Comparison of ENCODE assay signal across 16 cellular contexts in the genomic region with DNA sequence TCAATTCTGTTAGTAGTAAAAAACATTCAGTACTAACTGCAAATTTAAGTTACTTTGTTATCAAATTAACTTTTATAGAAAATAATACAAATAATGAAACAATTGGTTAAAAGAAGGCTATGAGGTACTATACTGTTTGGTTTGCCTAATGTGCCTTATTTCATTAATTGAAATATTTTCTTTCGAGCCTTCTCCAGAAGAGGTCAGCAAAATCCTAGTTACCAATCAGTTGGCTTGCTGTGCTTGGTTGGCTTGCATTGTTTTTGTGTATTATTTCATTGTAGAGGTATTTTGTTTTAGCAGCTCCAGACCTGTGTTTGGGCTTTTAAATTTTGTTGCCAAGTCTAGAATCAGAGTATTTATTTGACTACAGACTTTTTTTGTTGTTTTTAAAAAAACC.
DNase-seq lines count a peak whose midpoint lies in the region; ATAC-seq and TF ChIP-seq lines count a peak whose summit lies in the region.
"Had no signal": no experiment of that assay in that cellular context is flagged by ENCODE, and none has a peak within 500 bp of the region (broad histone marks: within the 10 kb centered on the region; RNA-seq: fewer than 3 reads in every experiment).

No MANE protein-coding gene starts in this region.

- H3K36me3 Mint-ChIP-seq in Calu3 (ENCODE audit: insufficient read depth, unreplicated experiment): peaks cover 28% of the 10 kb centered on the region
- H3K36me3 Mint-ChIP-seq in activated naive CD4-positive, alpha-beta T cell treated with anti-CD3 and anti-CD28 coated beads for 36 hours (ENCODE audit: low read depth): peaks cover 34% of the 10 kb centered on the region

- no peak overlapping the region for H2AK5ac ChIP-seq in IMR-90 (ENCODE audit: low read depth, low read length)

- ATAC-seq in IMR-90 (ENCODE audit: low read depth) (peak; percentile 70), lower lobe of right lung (no peak), HG02884 (IDR thresholded peaks at IDR 0.05; ENCODE audit: unreplicated experiment) (no peak), HG02981 (IDR thresholded peaks at IDR 0.05; ENCODE audit: unreplicated experiment) (no peak)

- TF ChIP-seq CTCF in IMR-90 (conservative IDR thresholded peaks at IDR 0.05; ENCODE audit: low read depth, low read length) (peak; percentile 37), lower lobe of right lung (IDR thresholded peaks at IDR 0.05) (peak; percentile 28), Calu3 (IDR thresholded peaks at IDR 0.05; ENCODE audit: unreplicated experiment) (no peak)

- H3K27me3 Mint-ChIP-seq in Calu3 (ENCODE audit: unreplicated experiment): no peaks in the 10 kb centered on the region
- H3K27me3 Mint-ChIP-seq in activated naive CD4-positive, alpha-beta T cell treated with anti-CD3 and anti-CD28 coated beads for 36 hours (ENCODE audit: low read depth): no peaks in the 10 kb centered on the region
- H3K27me3 Mint-ChIP-seq: activated naive CD4-positive, alpha-beta T cell treated with anti-CD3 and anti-CD28 coated beads, Interleukin-2, amount 50 U/mL, for 24 hours had no signal

- H2BK5ac ChIP-seq in IMR-90 (ENCODE audit: low read depth, low read length, poor library complexity, severe bottlenecking): no peak overlapping the region

- dilution Hi-C loops in IMR-90 (cut with HindIII; ENCODE audit: low sequenced_read_pairs, unreplicated experiment): no loop called here

- H2BK120ac ChIP-seq in IMR-90 (ENCODE audit: low read depth, low read length): no peak overlapping the region

- POLR2A ChIA-PET in IMR-90 (lab: Charles Lee; ENCODE audit: unreplicated experiment): no interaction called here

- H2BK15ac ChIP-seq in IMR-90 (ENCODE audit: low read depth, low read length): no peak overlapping the region

- H3K14ac ChIP-seq in IMR-90 (replicated peaks; ENCODE audit: low read depth, low read length): no peak overlapping the region

- H3K23ac ChIP-seq in IMR-90 (ENCODE audit: low read depth, low read length): no peak overlapping the region

- peak; percentile 38 for TF ChIP-seq RAD21 in IMR-90 (IDR thresholded peaks at IDR 0.05; ENCODE audit: low read length)

- H3K27ac ChIP-seq in IMR-90 (ENCODE audit: insufficient read depth, low read length): no peak overlapping the region
- no peak overlapping the region for H3K27ac ChIP-seq in lower lobe of right lung

- H3K4me1 ChIP-seq in IMR-90 (ENCODE audit: control insufficient read depth, insufficient read depth, low read length): peaks cover 5% of the 10 kb centered on the region; the same call in 1 of the 2 replicates
- peaks cover 3% of the 10 kb centered on the region for H3K4me1 ChIP-seq in lower lobe of right lung
- H3K4me1 ChIP-seq: HAP-1 had no signal

- H2AFZ ChIP-seq in IMR-90 (replicated peaks; ENCODE audit: low read length, poor library complexity): no peak overlapping the region

- CTCF ChIA-PET in IMR-90 (lab: Yijun Ruan, JAX): interaction anchor here (0.6 kb wide), 1 partner anchor 346 kb away, joined by 3 read pairs; no protein-coding TSS in a partner anchor
- CTCF ChIA-PET in Calu3 (lab: Charles Lee): no interaction called here
- CTCF ChIA-PET in activated naive CD4-positive, alpha-beta T cell treated with anti-CD3 and anti-CD28 coated beads for 36 hours (lab: Charles Lee): interaction anchor here (1.1 kb wide), 1 partner anchor 512 kb away, joined by 3 read pairs; no protein-coding TSS in a partner anchor

- H2BK20ac ChIP-seq in IMR-90 (ENCODE audit: low read depth, low read length): no peak overlapping the region

- no peak overlapping the region for H2AK9ac ChIP-seq in IMR-90 (replicated peaks; ENCODE audit: low read depth, low read length, poor library complexity)

- no peaks in the 10 kb centered on the region for H3K9me3 Mint-ChIP-seq in Calu3 (ENCODE audit: low read depth, unreplicated experiment)
- no peaks in the 10 kb centered on the region for H3K9me3 Mint-ChIP-seq in activated naive CD4-positive, alpha-beta T cell treated with anti-CD3 and anti-CD28 coated beads for 36 hours
- H3K9me3 Mint-ChIP-seq: activated naive CD4-positive, alpha-beta T cell treated with anti-CD3 and anti-CD28 coated beads, Interleukin-2, amount 50 U/mL, for 24 hours had no signal

- TF ChIP-seq POLR2A in IMR-90 (IDR thresholded peaks at IDR 0.05; ENCODE audit: low read depth, low read length): no peak

- no peak overlapping the region for H4K5ac ChIP-seq in IMR-90 (ENCODE audit: low read depth, low read length)

- H3K4me3 ChIP-seq in IMR-90 (ENCODE audit: insufficient read depth, low read depth, low read length) (no peak overlapping the region), lower lobe of right lung (no peak overlapping the region)
- H3K4me3 ChIP-seq: HAP-1 had no signal

- no peak overlapping the region for H4K8ac ChIP-seq in IMR-90 (ENCODE audit: low read depth in 2 of 2, low read length in 2 of 2)

- H3K18ac ChIP-seq in IMR-90 (ENCODE audit: low read depth, low read length): no peak overlapping the region

- H3K4me2 ChIP-seq in IMR-90 (ENCODE audit: low read depth, low read length): no peak overlapping the region

- H3K4me3 Mint-ChIP-seq in Calu3 (ENCODE audit: low read depth, unreplicated experiment): no peak overlapping the region
- H3K4me3 Mint-ChIP-seq in activated naive CD4-positive, alpha-beta T cell treated with anti-CD3 and anti-CD28 coated beads for 36 hours: no peak overlapping the region
- H3K4me3 Mint-ChIP-seq: activated naive CD4-positive, alpha-beta T cell treated with anti-CD3 and anti-CD28 coated beads, Interleukin-2, amount 50 U/mL, for 24 hours had no signal

- H3K4me1 Mint-ChIP-seq in Calu3 (ENCODE audit: low read depth, unreplicated experiment): peaks cover 20% of the 10 kb centered on the region
- H3K4me1 Mint-ChIP-seq in activated naive CD4-positive, alpha-beta T cell treated with anti-CD3 and anti-CD28 coated beads for 36 hours (ENCODE audit: low read depth): peaks cover 25% of the 10 kb centered on the region

- no peak overlapping the region for H3K27ac Mint-ChIP-seq in Calu3 (ENCODE audit: unreplicated experiment)
- H3K27ac Mint-ChIP-seq in activated naive CD4-positive, alpha-beta T cell treated with anti-CD3 and anti-CD28 coated beads for 36 hours: no peak overlapping the region
- H3K27ac Mint-ChIP-seq: activated naive CD4-positive, alpha-beta T cell treated with anti-CD3 and anti-CD28 coated beads, Interleukin-2, amount 50 U/mL, for 24 hours had no signal

- H3K79me1 ChIP-seq in IMR-90 (ENCODE audit: low read depth in 1 of 2, low read length in 2 of 2): peaks cover 35 to 70% of the 10 kb centered on the region in 2 experiments

- in situ Hi-C loops in IMR-90 (cut with MboI; ENCODE audit: low sequenced_read_pairs): no loop called here

- no peak overlapping the region for H3K4ac ChIP-seq in IMR-90 (ENCODE audit: low read depth, low read length)

- intact Hi-C loops in IMR-90 (cut with micrococcal nuclease) (loop anchor here (2.0 to 5.0 kb wide), 2 partner anchors 134 to 231 kb away; no protein-coding TSS in a partner anchor), lower lobe of right lung (cut with DNase I) (no loop called here), Calu3 (cut with micrococcal nuclease; ENCODE audit: unreplicated experiment) (no loop called here)
- intact Hi-C loops in activated naive CD4-positive, alpha-beta T cell treated with anti-CD3 and anti-CD28 coated beads for 36 hours (cut with micrococcal nuclease): no loop called here

- DNase-seq in AG08395 (ENCODE audit: low spot score) (peak; percentile 50), IMR-90 (peak; percentile 19), dermis blood vessel endothelial cell (peak; percentile 68), lower lobe of right lung (no peak), Calu3 (no peak)
- no peak for DNase-seq in activated naive CD4-positive, alpha-beta T cell treated with anti-CD3 and anti-CD28 coated beads for 36 hours
- DNase-seq: activated CD4-positive, alpha-beta T cell treated with anti-CD3 and anti-CD28 coated beads for 48 hours; DMS79 treated with DMSO at 0.1 percent for 48 hours; NCI-H1436 treated with DMSO at 0.1 percent for 48 hours; RPMI8226; stimulated activated CD4-positive, alpha-beta T cell treated with anti-CD3 and anti-CD28 coated beads, Interleukin-4, amount 100 ng/mL, for 4 hours; trophoblast cell had no signal

- H3K36me3 ChIP-seq in IMR-90 (ENCODE audit: control insufficient read depth, insufficient read depth, low read length) (peaks cover 8% of the 10 kb centered on the region), lower lobe of right lung (peaks cover 21% of the 10 kb centered on the region)

- no peaks in the 10 kb centered on the region for H3K27me3 ChIP-seq in IMR-90 (ENCODE audit: control insufficient read depth, insufficient read depth, low read length)
- no peaks in the 10 kb centered on the region for H3K27me3 ChIP-seq in lower lobe of right lung (ENCODE audit: low read depth)

- H3K9me1 ChIP-seq in IMR-90 (ENCODE audit: insufficient read depth, low read length): peaks cover 17% of the 10 kb centered on the region

- H3K9ac ChIP-seq in IMR-90 (ENCODE audit: low read depth, low read length): no peak overlapping the region

- no peak overlapping the region for H3K56ac ChIP-seq in IMR-90 (ENCODE audit: extremely low read depth, insufficient read depth, low read length)

- no peak overlapping the region for H4K91ac ChIP-seq in IMR-90 (ENCODE audit: insufficient read depth, low read depth, low read length)

- H3K9me3 ChIP-seq in IMR-90 (ENCODE audit: control insufficient read depth, insufficient read depth, low read length): no peaks in the 10 kb centered on the region
- H3K9me3 ChIP-seq in lower lobe of right lung: no peaks in the 10 kb centered on the region
- H3K9me3 ChIP-seq: HAP-1 had no signal

- no CpG with 5 or more reads among the region's 1 CpG for WGBS in IMR-90 (ENCODE audit: extremely low coverage in 2 of 2, insufficient read length in 1 of 2), 2 experiments

- H4K20me1 ChIP-seq in IMR-90 (ENCODE audit: insufficient read depth, low read length): no peaks in the 10 kb centered on the region; the same call in 1 of the 2 replicates

- BruUV-seq in IMR-90 (replicated peaks; lab: Mats Ljungman, UMichigan) (no TSS peak), Calu3 (replicated peaks; lab: Mats Ljungman, UMichigan) (no TSS peak)

TF ChIP-seq in IMR-90, 13 proteins besides CTCF, POLR2A, EP300 and RAD21 (continues in another document):
- no peak for TF ChIP-seq MAFK (IDR thresholded peaks at IDR 0.05; ENCODE audit: low read depth, low read length)
- no peak for TF ChIP-seq CEBPB (IDR thresholded peaks at IDR 0.05; ENCODE audit: low read depth, low read length)
- TF ChIP-seq MAZ (IDR thresholded peaks at IDR 0.05; ENCODE audit: borderline replicate concordance, low read depth, low read length): no peak
- TF ChIP-seq FOS (IDR thresholded peaks at IDR 0.05; ENCODE audit: low read depth, low read length): no peak
- TF ChIP-seq SMC3 (IDR thresholded peaks at IDR 0.05; ENCODE audit: low read depth, low read length): no peak

Comparison
In these comparisons a context has a peak if more than half of its experiments do, and no peak if none do; other contexts are left out.
1. DNase-seq: peak in AG08395 (single experiment), IMR-90 (single experiment) and dermis blood vessel endothelial cell (single experiment); none in lower lobe of right lung (single experiment), Calu3 (single experiment) and activated naive CD4-positive, alpha-beta T cell treated with anti-CD3 and anti-CD28 coated beads for 36 hours (single experiment).